In the genomic region with DNA sequence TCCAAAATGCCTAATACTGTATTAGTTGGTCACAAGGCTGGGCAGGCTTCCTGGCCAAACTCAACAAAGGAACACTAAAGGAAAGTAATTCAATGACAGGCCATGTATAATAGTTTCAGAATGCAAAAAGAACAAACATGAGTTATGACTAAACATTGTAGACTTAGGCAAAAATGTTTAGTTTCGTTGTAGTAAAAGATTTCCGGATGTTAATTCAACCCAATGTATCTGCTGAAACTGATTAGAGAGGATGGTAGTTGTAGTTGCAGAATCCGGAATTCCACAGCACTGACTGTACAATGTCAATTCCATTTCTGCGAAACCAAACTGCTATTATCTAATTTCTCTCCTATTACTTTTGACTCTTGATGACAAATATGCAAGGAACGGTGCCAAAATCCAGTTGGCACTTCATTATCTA, we compare ENCODE assay signal across 1 cellular context.
TF ChIP-seq lines count a peak whose summit lies in the region.

No MANE protein-coding gene starts in this region.

TF ChIP-seq in SK-N-SH, 30 proteins besides CTCF, POLR2A, EP300 and RAD21 (continued from another document):
- TF ChIP-seq, protein P1, sequence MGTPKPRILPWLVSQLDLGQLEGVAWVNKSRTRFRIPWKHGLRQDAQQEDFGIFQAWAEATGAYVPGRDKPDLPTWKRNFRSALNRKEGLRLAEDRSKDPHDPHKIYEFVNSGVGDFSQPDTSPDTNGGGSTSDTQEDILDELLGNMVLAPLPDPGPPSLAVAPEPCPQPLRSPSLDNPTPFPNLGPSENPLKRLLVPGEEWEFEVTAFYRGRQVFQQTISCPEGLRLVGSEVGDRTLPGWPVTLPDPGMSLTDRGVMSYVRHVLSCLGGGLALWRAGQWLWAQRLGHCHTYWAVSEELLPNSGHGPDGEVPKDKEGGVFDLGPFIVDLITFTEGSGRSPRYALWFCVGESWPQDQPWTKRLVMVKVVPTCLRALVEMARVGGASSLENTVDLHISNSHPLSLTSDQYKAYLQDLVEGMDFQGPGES (IDR thresholded peaks at IDR 0.05; ENCODE audit: low read depth, low read length), result no peak
- TF ChIP-seq, protein P2, sequence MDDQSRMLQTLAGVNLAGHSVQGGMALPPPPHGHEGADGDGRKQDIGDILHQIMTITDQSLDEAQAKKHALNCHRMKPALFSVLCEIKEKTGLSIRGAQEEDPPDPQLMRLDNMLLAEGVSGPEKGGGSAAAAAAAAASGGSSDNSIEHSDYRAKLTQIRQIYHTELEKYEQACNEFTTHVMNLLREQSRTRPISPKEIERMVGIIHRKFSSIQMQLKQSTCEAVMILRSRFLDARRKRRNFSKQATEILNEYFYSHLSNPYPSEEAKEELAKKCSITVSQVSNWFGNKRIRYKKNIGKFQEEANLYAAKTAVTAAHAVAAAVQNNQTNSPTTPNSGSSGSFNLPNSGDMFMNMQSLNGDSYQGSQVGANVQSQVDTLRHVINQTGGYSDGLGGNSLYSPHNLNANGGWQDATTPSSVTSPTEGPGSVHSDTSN (IDR thresholded peaks at IDR 0.05), result peak; percentile 98
- TF ChIP-seq CHD2 (IDR thresholded peaks at IDR 0.05; ENCODE audit: low read length, partially characterized antibody) (no peak), ZBTB33 (IDR thresholded peaks at IDR 0.05; ENCODE audit: borderline replicate concordance, low read depth) (peak; percentile 92), SIN3A (IDR thresholded peaks at IDR 0.05; ENCODE audit: borderline replicate concordance, low read depth, low read length) (peak; percentile 70), MXI1 (IDR thresholded peaks at IDR 0.05; ENCODE audit: low read depth, low read length) (no peak), GATA2 (CRISPR knock-in tag; IDR thresholded peaks at IDR 0.05) (no peak)
